Comparison of ENCODE assay signal across 10 cellular contexts in genomic region chr16:81668243-81669097, GRCh38.
DNase-seq lines count a peak whose midpoint lies in the region; ATAC-seq, FAIRE-seq and TF ChIP-seq lines count a peak whose summit lies in the region.
"Had no signal": no experiment of that assay in that cellular context is flagged by ENCODE, and none has a peak within 500 bp of the region (broad histone marks: within the 10 kb centered on the region; RNA-seq: fewer than 3 reads in every experiment).

No MANE protein-coding gene starts in this region.

- H3K36me3 ChIP-seq in pancreas = peaks cover 0 to 4% (median 0%) of the 10 kb centered on the region in 3 donors

- H3K27ac ChIP-seq in pancreas = no peak overlapping the region

- no peak overlapping the region for H3K4me3 ChIP-seq in pancreas
- H3K4me3 ChIP-seq: adrenal gland, Peyer's patch had no signal

- H3K9me3 ChIP-seq in pancreas = no peaks in the 10 kb centered on the region
- H3K9me3 ChIP-seq: adrenal gland, Peyer's patch had no signal

- no peaks in the 10 kb centered on the region for H3K27me3 Mint-ChIP-seq in central memory CD8-positive, alpha-beta T cell

- no peak overlapping the region for H3K4me3 Mint-ChIP-seq in central memory CD8-positive, alpha-beta T cell

- peaks cover 5% of the 10 kb centered on the region for H3K9me3 Mint-ChIP-seq in central memory CD8-positive, alpha-beta T cell

- peaks cover 26% of the 10 kb centered on the region for H3K36me3 Mint-ChIP-seq in central memory CD8-positive, alpha-beta T cell (ENCODE audit: insufficient read depth)

- 83 to 87% methylated on average over 23 of the region's 23 CpGs for WGBS in pancreas, 2 donors

- H3K27me3 ChIP-seq in pancreas = no peaks in the 10 kb centered on the region
- H3K27me3 ChIP-seq: adrenal gland, Peyer's patch had no signal

- no peaks in the 10 kb centered on the region for H3K4me1 Mint-ChIP-seq in central memory CD8-positive, alpha-beta T cell

- ATAC-seq in central memory CD8-positive, alpha-beta T cell (replicated peaks; ENCODE audit: extremely low read depth, poor library complexity, severe bottlenecking) = peak; percentile 32
- ATAC-seq in pancreas (peak in 3 of 4 donors; percentile 19 to 36 (median 29)), HG03439 (IDR thresholded peaks at IDR 0.05; ENCODE audit: unreplicated experiment) (no peak), HG03135 (IDR thresholded peaks at IDR 0.05; ENCODE audit: unreplicated experiment) (no peak)

- intact Hi-C loops in pancreas (cut with DNase I) = no loop called here

- no peak for FAIRE-seq in pancreas (lab: Jason Lieb, UNC)

- no peak for TF ChIP-seq CTCF in pancreas (IDR thresholded peaks at IDR 0.05)

- DNase-seq in ELF-1 (ENCODE audit: low read depth, low spot score) (peak; percentile 18), NCI-H2081 (lab: John Stamatoyannopoulos, UW) (peak; percentile 55 to 81), pancreas (no peak), NCI-H1105 (lab: John Stamatoyannopoulos, UW) (no peak)
- no peak for DNase-seq in central memory CD8-positive, alpha-beta T cell (ENCODE audit: low spot score in 2 of 2)
- DNase-seq: adrenal gland; Peyer's patch; stimulated activated CD4-positive, alpha-beta T cell treated with anti-CD3 and anti-CD28 coated beads, Interleukin-4, amount 100 ng/mL, for 24 hours had no signal

- H3K4me1 ChIP-seq in pancreas = no peaks in the 10 kb centered on the region

- peak overlapping the region; percentile 92 for H3K27ac Mint-ChIP-seq in central memory CD8-positive, alpha-beta T cell (ENCODE audit: low read depth)

Comparison
In these comparisons a context has a peak if more than half of its experiments do, and no peak if none do; other contexts are left out.
1. DNase-seq: peak in ELF-1 (single experiment) and NCI-H2081 (2 of 2); none in central memory CD8-positive, alpha-beta T cell (0 of 2), pancreas (0 of 6) and NCI-H1105 (single experiment).
2. ATAC-seq: peak in central memory CD8-positive, alpha-beta T cell (single experiment) and pancreas (3 of 4); none in HG03439 (single experiment) and HG03135 (single experiment).